In the genomic region with DNA sequence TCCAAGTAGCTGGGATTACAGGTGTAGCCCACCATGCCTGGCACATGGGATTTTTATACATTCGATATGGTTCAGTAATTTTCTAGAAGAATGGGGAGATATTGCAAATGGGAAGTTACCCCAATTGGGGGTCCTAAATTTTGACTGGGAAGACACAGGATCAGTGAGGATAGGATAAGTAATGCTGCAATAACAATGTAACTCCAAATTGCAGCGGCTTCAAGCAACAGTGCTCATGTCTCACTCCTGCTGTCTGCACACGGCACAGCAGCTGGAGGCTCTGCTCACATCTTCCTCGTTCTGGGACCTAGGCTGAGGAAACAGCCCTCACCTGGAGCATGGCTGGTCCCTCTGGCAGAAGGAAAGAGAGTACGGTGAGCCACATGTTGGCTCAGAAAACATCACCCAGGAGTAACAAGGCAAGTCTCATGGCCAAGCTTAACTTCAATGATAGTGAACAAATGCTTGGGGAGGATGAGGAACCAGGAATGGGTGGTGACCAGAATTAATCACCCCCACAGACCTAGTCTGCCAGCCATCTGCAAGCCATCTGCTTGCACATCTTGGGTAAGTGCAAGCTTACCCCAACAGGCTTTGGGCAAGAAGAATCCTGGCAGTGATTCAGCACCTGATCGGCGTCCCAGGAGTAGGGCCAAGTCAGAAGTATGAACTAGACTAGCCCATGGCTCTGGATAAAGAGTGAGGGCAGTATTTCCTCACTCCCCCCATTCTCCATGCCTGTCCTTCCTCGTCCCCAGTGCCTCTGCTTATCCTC, we compare ENCODE assay signal across 14 cellular contexts.
DNase-seq lines count a peak whose midpoint lies in the region; ATAC-seq, FAIRE-seq and TF ChIP-seq lines count a peak whose summit lies in the region.
"Had no signal": no experiment of that assay in that cellular context is flagged by ENCODE, and none has a peak within 500 bp of the region (broad histone marks: within the 10 kb centered on the region; RNA-seq: fewer than 3 reads in every experiment).

No MANE protein-coding gene starts in this region.

- no peaks in the 10 kb centered on the region for H3K36me3 ChIP-seq in astrocyte (ENCODE audit: insufficient read depth, low read length)
- no peaks in the 10 kb centered on the region for H3K36me3 ChIP-seq in left ventricle myocardium inferior
- H3K36me3 ChIP-seq: BLaER1 treated with 17β-estradiol and CSF1 and Interleukin-3, amounts not matched to agents 10 nM and 100 nM had no signal

- H3K9me3 ChIP-seq in astrocyte (ENCODE audit: insufficient read depth, low read depth, low read length) (no peaks in the 10 kb centered on the region), left ventricle myocardium inferior (replicated peaks) (peaks cover 33% of the 10 kb centered on the region)

- FAIRE-seq in astrocyte (lab: Jason Lieb, UNC), result peak; percentile 72
- FAIRE-seq: endometrium had no signal

- H3K27ac Mint-ChIP-seq in astrocyte (ENCODE audit: unreplicated experiment), result no peak overlapping the region
- H3K27ac Mint-ChIP-seq: activated naive CD4-positive, alpha-beta T cell treated with anti-CD3 and anti-CD28 coated beads, Interleukin-2, amount 50 U/mL, for 72 hours; progenitor cell of endocrine pancreas had no signal

- H3K9me3 Mint-ChIP-seq in astrocyte (ENCODE audit: unreplicated experiment), result peaks cover 15% of the 10 kb centered on the region

- DNase-seq in AG10803 (ENCODE audit: low read depth) (peak; percentile 99), HS-27A (ENCODE audit: low read depth) (peak; percentile 17), astrocyte (ENCODE audit: low read depth) (peak; percentile 75), iris pigment epithelial cell (ENCODE audit: low read depth) (peak; percentile 61), CD1c-positive myeloid dendritic cell (ENCODE audit: extremely low spot score) (no peak), left ventricle myocardium inferior (no peak), foreskin melanocyte (no peak)
- DNase-seq: central memory CD4-positive, alpha-beta T cell had no signal

- no peaks in the 10 kb centered on the region for H3K27me3 ChIP-seq in astrocyte (ENCODE audit: insufficient read depth, low read length)
- no peaks in the 10 kb centered on the region for H3K27me3 ChIP-seq in left ventricle myocardium inferior (ENCODE audit: low read depth)
- H3K27me3 ChIP-seq: BLaER1 treated with 17β-estradiol and CSF1 and Interleukin-3, amounts not matched to agents 10 nM and 100 nM had no signal

- H3K4me3 Mint-ChIP-seq in astrocyte (ENCODE audit: unreplicated experiment), result no peak overlapping the region

- H3K4me2 ChIP-seq in astrocyte (ENCODE audit: low read length), result no peak overlapping the region
- H3K4me2 ChIP-seq: BLaER1 treated with 17β-estradiol and CSF1 and Interleukin-3, amounts not matched to agents 10 nM and 100 nM had no signal

- intact Hi-C loops in left ventricle myocardium inferior (cut with micrococcal nuclease), result no loop called here

- no peaks in the 10 kb centered on the region for H3K36me3 Mint-ChIP-seq in astrocyte (ENCODE audit: low read depth, unreplicated experiment)

- H3K79me2 ChIP-seq in astrocyte (ENCODE audit: insufficient read depth, low read length), result no peaks in the 10 kb centered on the region

- H4K20me1 ChIP-seq in astrocyte (ENCODE audit: insufficient read depth, low read length), result no peaks in the 10 kb centered on the region
- H4K20me1 ChIP-seq: BLaER1 treated with 17β-estradiol and CSF1 and Interleukin-3, amounts not matched to agents 10 nM and 100 nM had no signal

- TF ChIP-seq CTCF in AG10803 (conservative IDR thresholded peaks at IDR 0.05; ENCODE audit: low read length) (peak; percentile 8; the same call in 1 of the 2 replicates), astrocyte (IDR thresholded peaks at IDR 0.05; ENCODE audit: insufficient read depth, low read depth, low read length) (no peak), left ventricle myocardium inferior (IDR thresholded peaks at IDR 0.05; ENCODE audit: borderline replicate concordance) (no peak)

- H3K27ac ChIP-seq in astrocyte (ENCODE audit: low read depth, low read length), result no peak overlapping the region
- no peak overlapping the region for H3K27ac ChIP-seq in left ventricle myocardium inferior (replicated peaks)
- H3K27ac ChIP-seq: BLaER1 treated with 17β-estradiol and CSF1 and Interleukin-3, amounts not matched to agents 10 nM and 100 nM had no signal

- no peaks in the 10 kb centered on the region for H3K4me1 Mint-ChIP-seq in astrocyte (ENCODE audit: low read depth, unreplicated experiment)

- peaks cover 16% of the 10 kb centered on the region for H3K4me1 ChIP-seq in astrocyte (ENCODE audit: insufficient read depth, low read length)
- no peaks in the 10 kb centered on the region for H3K4me1 ChIP-seq in left ventricle myocardium inferior
- H3K4me1 ChIP-seq: BLaER1 treated with 17β-estradiol and CSF1 and Interleukin-3, amounts not matched to agents 10 nM and 100 nM had no signal

- no peak overlapping the region for H3K9ac ChIP-seq in astrocyte (ENCODE audit: low read length)
- H3K9ac ChIP-seq: BLaER1 treated with 17β-estradiol and CSF1 and Interleukin-3, amounts not matched to agents 10 nM and 100 nM had no signal

- ATAC-seq in HG03354 (IDR thresholded peaks at IDR 0.05; ENCODE audit: poor library complexity, severe bottlenecking, unreplicated experiment), result no peak
- ATAC-seq: activated CD4-positive, CD25-positive, alpha-beta regulatory T cell treated with anti-CD3 and anti-CD28 coated beads, Interleukin-2, amount 50 U/mL, for 24 hours; activated naive CD4-positive, alpha-beta T cell treated with anti-CD3 and anti-CD28 coated beads, Interleukin-2, amount 50 U/mL, for 72 hours had no signal

- H3K4me3 ChIP-seq in AG10803 (ENCODE audit: low read length), result no peak overlapping the region
- no peak overlapping the region for H3K4me3 ChIP-seq in astrocyte (ENCODE audit: insufficient read depth, low read depth, low read length)
- no peak overlapping the region for H3K4me3 ChIP-seq in left ventricle myocardium inferior
- H3K4me3 ChIP-seq: BLaER1 treated with 17β-estradiol and CSF1 and Interleukin-3, amounts not matched to agents 10 nM and 100 nM had no signal

- no peak overlapping the region for H2AFZ ChIP-seq in astrocyte (ENCODE audit: low read depth, low read length)

- H3K27me3 Mint-ChIP-seq in astrocyte (ENCODE audit: low read depth, unreplicated experiment), result peaks cover 6% of the 10 kb centered on the region
- H3K27me3 Mint-ChIP-seq: progenitor cell of endocrine pancreas had no signal

Comparison
In these comparisons a context has a peak if more than half of its experiments do, and no peak if none do; other contexts are left out.
1. DNase-seq: peak in AG10803 (single experiment), HS-27A (single experiment), astrocyte (single experiment) and iris pigment epithelial cell (single experiment); none in CD1c-positive myeloid dendritic cell (single experiment), left ventricle myocardium inferior (single experiment) and foreskin melanocyte (single experiment).